8 cellular contexts compared by ENCODE assay signal in the genomic region with DNA sequence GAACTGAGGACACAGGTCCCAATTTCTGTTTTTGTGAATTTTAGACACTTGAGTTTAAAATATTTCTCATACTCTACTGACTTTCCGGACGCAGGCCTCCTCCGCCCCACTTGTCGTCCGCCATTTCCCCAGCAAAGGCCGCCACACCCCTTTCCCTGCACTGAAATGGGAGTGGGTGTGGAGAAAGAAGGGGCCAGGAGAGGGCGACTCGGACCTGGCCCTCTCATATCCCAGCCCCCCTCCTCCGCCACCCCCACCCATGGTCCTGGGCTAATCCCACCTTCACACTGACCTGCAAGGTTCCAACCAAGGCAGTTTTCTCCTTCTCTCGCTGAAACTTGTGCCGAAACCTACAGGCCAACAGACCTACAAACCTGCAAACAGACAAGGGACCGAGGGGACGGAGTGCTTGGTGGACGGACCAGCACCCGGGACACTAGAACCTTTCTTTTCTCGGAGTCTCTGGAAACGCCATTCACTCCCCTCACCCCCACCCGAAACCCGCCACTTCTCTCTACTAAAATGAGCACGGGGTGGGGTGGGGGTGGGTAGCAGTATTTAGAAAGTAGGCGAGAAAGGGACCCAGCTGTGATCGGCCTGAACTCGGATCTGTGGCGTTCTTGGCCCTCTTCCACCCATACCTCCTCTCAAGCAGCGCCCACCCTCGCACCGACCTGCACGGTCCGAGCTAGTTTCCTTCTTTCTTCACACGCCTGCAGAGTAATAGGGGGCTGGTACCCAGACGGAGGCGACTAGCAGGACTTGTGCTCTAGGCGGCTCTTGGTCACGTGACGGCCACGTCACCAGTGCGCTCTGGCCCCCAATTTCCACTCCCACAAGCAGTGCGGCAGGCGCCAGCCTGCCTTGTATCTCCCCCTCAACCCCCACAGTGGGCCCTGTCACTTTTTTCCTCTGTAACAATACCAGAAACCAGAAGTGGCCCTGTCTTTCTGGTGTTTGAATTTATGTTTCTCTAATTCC. TPM values are rescaled to one million over a fixed set of nuclear protein-coding genes. Genes with fewer than 3 reads are reported as not detected.
DNase-seq lines count a peak whose midpoint lies in the region; ATAC-seq and TF ChIP-seq lines count a peak whose summit lies in the region.

TSS of gene ARMCX6 (minus strand) at position 790 of the 981 bp plus-strand sequence. CDS start 1,380 bp downstream, outside the sequence.

- peak within 1 kb of the TSS; percentile 92 for H3K4me3 ChIP-seq in ACC112 (ENCODE audit: low read depth, low read length)

- no peaks in the 10 kb centered on the region for H3K36me3 ChIP-seq in ACC112 (ENCODE audit: insufficient read depth, low read length)

- H3K27me3 ChIP-seq in ACC112 (ENCODE audit: insufficient read depth, low read length), result no peaks in the 10 kb centered on the region

- peak; percentile 93 for ATAC-seq in HG03066 (IDR thresholded peaks at IDR 0.05; ENCODE audit: low read depth, unreplicated experiment)
- peak; percentile 92 for ATAC-seq in left colon

- H3K4me1 ChIP-seq in ACC112 (ENCODE audit: control insufficient read depth, insufficient read depth, low read length, unreplicated experiment), result peaks cover 13% of the 10 kb centered on the region

- peak; percentile 52 for TF ChIP-seq POLR2A in GM18526 (IDR thresholded peaks at IDR 0.05; ENCODE audit: extremely low read depth, insufficient read length)

- peaks cover 9% of the 10 kb centered on the region for H3K79me2 ChIP-seq in ACC112 (ENCODE audit: control insufficient read depth, insufficient read depth, low read length, unreplicated experiment)

- H3K27ac ChIP-seq in ACC112 (ENCODE audit: low read depth, low read length) (peak within 1 kb of the TSS; percentile 26; the same call in 1 of the 2 replicates), cingulate gyrus (ENCODE audit: low read depth, low read length) (peak within 1 kb of the TSS; percentile 34)

- DNase-seq in NCI-H2171 (lab: John Stamatoyannopoulos, UW) (peak; percentile 29), left colon (peak; percentile 74 to 83)
- peak; percentile 26 for DNase-seq in activated CD4-positive, CD25-positive, alpha-beta regulatory T cell treated with anti-CD3 and anti-CD28 coated beads, Interleukin-2, amount 50 U/mL, for 16 hours (ENCODE audit: low read depth, low spot score)
- DNase-seq in stimulated activated CD4-positive, alpha-beta T cell treated with anti-CD3 and anti-CD28 coated beads, Interleukin-2, amount 100 ng/mL, for 24 hours, result peak; percentile 72

- intact Hi-C loops in left colon (cut with DNase I, micrococcal nuclease), result no loop called here

- peak within 1 kb of the TSS; percentile 89 for H2AFZ ChIP-seq in ACC112 (ENCODE audit: low read length, unreplicated experiment)

RNA-seq across cellular contexts. Expression of gene ARMCX6, which starts in this region (rescaled TPM):
- total RNA-seq in left colon, result 10 to 100 TPM; 18.2 to 19.2 TPM

Comparison
In these comparisons a context has a peak if more than half of its experiments do, and no peak if none do; other contexts are left out.
1. Peak in every context shown above with its lines: DNase-seq, ATAC-seq, H3K4me3 ChIP-seq and H3K27ac ChIP-seq.
2. DNase-seq: peak in every context shown above with its lines; median percentile 78 in left colon; 72 in stimulated activated CD4-positive, alpha-beta T cell treated with anti-CD3 and anti-CD28 coated beads, Interleukin-2, amount 100 ng/mL, for 24 hours; 29 in NCI-H2171; 26 in activated CD4-positive, CD25-positive, alpha-beta regulatory T cell treated with anti-CD3 and anti-CD28 coated beads, Interleukin-2, amount 50 U/mL, for 16 hours.